In the genomic region with DNA sequence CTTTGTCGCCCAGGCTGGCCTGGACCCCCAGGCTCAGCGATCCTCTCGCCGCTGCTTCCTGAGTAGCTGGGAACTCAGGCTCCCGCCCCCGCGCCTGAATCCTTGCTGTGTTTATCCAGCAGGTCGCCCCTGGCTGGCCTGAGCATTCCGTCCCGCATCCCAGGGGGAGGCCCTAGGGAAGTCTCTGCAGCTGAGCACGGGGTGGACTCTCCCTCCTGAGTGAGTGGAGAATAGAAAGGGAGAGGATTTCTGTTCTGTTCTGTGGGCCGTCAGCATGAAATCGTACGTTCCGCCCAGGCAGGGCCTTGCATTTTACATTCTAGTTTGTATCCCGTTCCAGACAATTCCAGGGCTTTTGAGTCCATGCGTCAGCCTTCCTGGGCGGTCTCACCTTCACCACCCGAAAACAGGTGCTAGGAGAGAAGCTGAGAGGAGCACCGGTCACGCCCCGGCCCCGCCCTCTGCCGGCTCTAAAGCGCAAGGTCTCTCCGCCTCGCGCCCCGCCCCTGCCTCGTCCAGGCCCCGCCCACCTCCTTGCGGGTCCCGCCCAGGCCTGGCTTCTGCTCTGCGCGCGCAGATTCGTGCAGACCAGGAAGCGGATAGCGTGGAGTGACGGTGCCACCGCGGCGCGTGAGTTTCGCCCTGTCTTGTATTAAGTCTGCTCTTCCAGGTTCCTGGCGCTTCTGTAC, we compare ENCODE assay signal across 1 cellular context.
TF ChIP-seq lines count a peak whose summit lies in the region.

A gene (plus strand): TSS at position 586 of the 689 bp plus-strand sequence. CDS start 15,285 bp downstream, outside the sequence.

TF ChIP-seq in HepG2, 621 proteins besides CTCF, POLR2A, EP300 and RAD21 (continued from another document and continues in another):
- TF ChIP-seq, protein P1, sequence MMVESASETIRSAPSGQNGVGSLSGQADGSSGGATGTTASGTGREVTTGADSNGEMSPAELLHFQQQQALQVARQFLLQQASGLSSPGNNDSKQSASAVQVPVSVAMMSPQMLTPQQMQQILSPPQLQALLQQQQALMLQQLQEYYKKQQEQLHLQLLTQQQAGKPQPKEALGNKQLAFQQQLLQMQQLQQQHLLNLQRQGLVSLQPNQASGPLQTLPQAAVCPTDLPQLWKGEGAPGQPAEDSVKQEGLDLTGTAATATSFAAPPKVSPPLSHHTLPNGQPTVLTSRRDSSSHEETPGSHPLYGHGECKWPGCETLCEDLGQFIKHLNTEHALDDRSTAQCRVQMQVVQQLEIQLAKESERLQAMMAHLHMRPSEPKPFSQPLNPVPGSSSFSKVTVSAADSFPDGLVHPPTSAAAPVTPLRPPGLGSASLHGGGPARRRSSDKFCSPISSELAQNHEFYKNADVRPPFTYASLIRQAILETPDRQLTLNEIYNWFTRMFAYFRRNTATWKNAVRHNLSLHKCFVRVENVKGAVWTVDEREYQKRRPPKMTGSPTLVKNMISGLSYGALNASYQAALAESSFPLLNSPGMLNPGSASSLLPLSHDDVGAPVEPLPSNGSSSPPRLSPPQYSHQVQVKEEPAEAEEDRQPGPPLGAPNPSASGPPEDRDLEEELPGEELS (CRISPR knock-in tag; IDR thresholded peaks at IDR 0.05): peak; percentile 43
- TF ChIP-seq ZNF496 (CRISPR knock-in tag; IDR thresholded peaks at IDR 0.05; ENCODE audit: insufficient replicate concordance): no peak
- no peak for TF ChIP-seq NR2F1 (CRISPR knock-in tag; IDR thresholded peaks at IDR 0.05)
- TF ChIP-seq ZNF749 (CRISPR knock-in tag; IDR thresholded peaks at IDR 0.05; ENCODE audit: borderline replicate concordance): peak; percentile 37; the same call in 1 of the 2 replicates
- TF ChIP-seq, protein P2, sequence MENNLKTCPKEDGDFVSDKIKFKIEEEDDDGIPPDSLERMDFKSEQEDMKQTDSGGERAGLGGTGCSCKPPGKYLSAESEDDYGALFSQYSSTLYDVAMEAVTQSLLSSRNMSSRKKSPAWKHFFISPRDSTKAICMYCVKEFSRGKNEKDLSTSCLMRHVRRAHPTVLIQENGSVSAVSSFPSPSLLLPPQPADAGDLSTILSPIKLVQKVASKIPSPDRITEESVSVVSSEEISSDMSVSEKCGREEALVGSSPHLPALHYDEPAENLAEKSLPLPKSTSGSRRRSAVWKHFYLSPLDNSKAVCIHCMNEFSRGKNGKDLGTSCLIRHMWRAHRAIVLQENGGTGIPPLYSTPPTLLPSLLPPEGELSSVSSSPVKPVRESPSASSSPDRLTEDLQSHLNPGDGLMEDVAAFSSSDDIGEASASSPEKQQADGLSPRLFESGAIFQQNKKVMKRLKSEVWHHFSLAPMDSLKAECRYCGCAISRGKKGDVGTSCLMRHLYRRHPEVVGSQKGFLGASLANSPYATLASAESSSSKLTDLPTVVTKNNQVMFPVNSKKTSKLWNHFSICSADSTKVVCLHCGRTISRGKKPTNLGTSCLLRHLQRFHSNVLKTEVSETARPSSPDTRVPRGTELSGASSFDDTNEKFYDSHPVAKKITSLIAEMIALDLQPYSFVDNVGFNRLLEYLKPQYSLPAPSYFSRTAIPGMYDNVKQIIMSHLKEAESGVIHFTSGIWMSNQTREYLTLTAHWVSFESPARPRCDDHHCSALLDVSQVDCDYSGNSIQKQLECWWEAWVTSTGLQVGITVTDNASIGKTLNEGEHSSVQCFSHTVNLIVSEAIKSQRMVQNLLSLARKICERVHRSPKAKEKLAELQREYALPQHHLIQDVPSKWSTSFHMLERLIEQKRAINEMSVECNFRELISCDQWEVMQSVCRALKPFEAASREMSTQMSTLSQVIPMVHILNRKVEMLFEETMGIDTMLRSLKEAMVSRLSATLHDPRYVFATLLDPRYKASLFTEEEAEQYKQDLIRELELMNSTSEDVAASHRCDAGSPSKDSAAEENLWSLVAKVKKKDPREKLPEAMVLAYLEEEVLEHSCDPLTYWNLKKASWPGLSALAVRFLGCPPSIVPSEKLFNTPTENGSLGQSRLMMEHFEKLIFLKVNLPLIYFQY (CRISPR knock-in tag; IDR thresholded peaks at IDR 0.05; ENCODE audit: borderline replicate concordance): 0 out of 2 replicates have a peak, but pooled peaks have one; percentile 13
- TF ChIP-seq, protein P3, sequence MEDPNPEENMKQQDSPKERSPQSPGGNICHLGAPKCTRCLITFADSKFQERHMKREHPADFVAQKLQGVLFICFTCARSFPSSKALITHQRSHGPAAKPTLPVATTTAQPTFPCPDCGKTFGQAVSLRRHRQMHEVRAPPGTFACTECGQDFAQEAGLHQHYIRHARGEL (CRISPR knock-in tag; IDR thresholded peaks at IDR 0.05): no peak
- no peak for TF ChIP-seq ZNF746 (CRISPR knock-in tag; IDR thresholded peaks at IDR 0.05)
- TF ChIP-seq ZNF75D (CRISPR knock-in tag; IDR thresholded peaks at IDR 0.05; ENCODE audit: borderline replicate concordance): no peak
- TF ChIP-seq ZNF776 (CRISPR knock-in tag; IDR thresholded peaks at IDR 0.05): 0 out of 2 replicates have a peak, but pooled peaks have one; percentile 42
- TF ChIP-seq ZNF33B (CRISPR knock-in tag; IDR thresholded peaks at IDR 0.05): no peak
- TF ChIP-seq ZNF605 (CRISPR knock-in tag; IDR thresholded peaks at IDR 0.05): no peak
- no peak for TF ChIP-seq KLF12 (CRISPR knock-in tag; IDR thresholded peaks at IDR 0.05; ENCODE audit: borderline replicate concordance)
- TF ChIP-seq, protein P4, sequence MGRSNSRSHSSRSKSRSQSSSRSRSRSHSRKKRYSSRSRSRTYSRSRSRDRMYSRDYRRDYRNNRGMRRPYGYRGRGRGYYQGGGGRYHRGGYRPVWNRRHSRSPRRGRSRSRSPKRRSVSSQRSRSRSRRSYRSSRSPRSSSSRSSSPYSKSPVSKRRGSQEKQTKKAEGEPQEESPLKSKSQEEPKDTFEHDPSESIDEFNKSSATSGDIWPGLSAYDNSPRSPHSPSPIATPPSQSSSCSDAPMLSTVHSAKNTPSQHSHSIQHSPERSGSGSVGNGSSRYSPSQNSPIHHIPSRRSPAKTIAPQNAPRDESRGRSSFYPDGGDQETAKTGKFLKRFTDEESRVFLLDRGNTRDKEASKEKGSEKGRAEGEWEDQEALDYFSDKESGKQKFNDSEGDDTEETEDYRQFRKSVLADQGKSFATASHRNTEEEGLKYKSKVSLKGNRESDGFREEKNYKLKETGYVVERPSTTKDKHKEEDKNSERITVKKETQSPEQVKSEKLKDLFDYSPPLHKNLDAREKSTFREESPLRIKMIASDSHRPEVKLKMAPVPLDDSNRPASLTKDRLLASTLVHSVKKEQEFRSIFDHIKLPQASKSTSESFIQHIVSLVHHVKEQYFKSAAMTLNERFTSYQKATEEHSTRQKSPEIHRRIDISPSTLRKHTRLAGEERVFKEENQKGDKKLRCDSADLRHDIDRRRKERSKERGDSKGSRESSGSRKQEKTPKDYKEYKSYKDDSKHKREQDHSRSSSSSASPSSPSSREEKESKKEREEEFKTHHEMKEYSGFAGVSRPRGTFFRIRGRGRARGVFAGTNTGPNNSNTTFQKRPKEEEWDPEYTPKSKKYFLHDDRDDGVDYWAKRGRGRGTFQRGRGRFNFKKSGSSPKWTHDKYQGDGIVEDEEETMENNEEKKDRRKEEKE (IDR thresholded peaks at IDR 0.05): no peak
- TF ChIP-seq, protein P5, sequence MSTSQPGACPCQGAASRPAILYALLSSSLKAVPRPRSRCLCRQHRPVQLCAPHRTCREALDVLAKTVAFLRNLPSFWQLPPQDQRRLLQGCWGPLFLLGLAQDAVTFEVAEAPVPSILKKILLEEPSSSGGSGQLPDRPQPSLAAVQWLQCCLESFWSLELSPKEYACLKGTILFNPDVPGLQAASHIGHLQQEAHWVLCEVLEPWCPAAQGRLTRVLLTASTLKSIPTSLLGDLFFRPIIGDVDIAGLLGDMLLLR (CRISPR knock-in tag; IDR thresholded peaks at IDR 0.05): peak; percentile 41; the same call in 1 of the 2 replicates
- no peak for TF ChIP-seq ZNF629 (CRISPR knock-in tag; conservative IDR thresholded peaks at IDR 0.05)
- TF ChIP-seq THAP11 (CRISPR knock-in tag; IDR thresholded peaks at IDR 0.05): peak; percentile 25; the same call in 1 of the 2 replicates
- TF ChIP-seq TBX2 (CRISPR knock-in tag; IDR thresholded peaks at IDR 0.05; ENCODE audit: borderline replicate concordance): peak; percentile 54; the same call in 1 of the 2 replicates
- TF ChIP-seq PAWR (CRISPR knock-in tag; IDR thresholded peaks at IDR 0.05; ENCODE audit: borderline replicate concordance): no peak
- TF ChIP-seq HNRNPLL (IDR thresholded peaks at IDR 0.05; ENCODE audit: low read depth, low read length, poor library complexity, severe bottlenecking): peak; percentile 70
- TF ChIP-seq PHF5A (CRISPR knock-in tag; IDR thresholded peaks at IDR 0.05; ENCODE audit: low read depth, unreplicated experiment): no peak
- peak; percentile 47; the same call in 1 of the 2 replicates for TF ChIP-seq ZNF350 (CRISPR knock-in tag; IDR thresholded peaks at IDR 0.05; ENCODE audit: borderline replicate concordance, low read depth)
- TF ChIP-seq PPARG (CRISPR knock-in tag; conservative IDR thresholded peaks at IDR 0.05): 0 out of 2 replicates have a peak, but pooled peaks have one; percentile 29
- TF ChIP-seq YEATS2 (CRISPR knock-in tag; IDR thresholded peaks at IDR 0.05; ENCODE audit: borderline replicate concordance): no peak
- TF ChIP-seq MAZ (IDR thresholded peaks at IDR 0.05; ENCODE audit: borderline replicate concordance, low read depth, low read length): 0 out of 2 replicates have a peak, but pooled peaks have one; percentile 47
- TF ChIP-seq MAZ (CRISPR knock-in tag; IDR thresholded peaks at IDR 0.05; ENCODE audit: low read depth): no peak
- TF ChIP-seq, protein P6, sequence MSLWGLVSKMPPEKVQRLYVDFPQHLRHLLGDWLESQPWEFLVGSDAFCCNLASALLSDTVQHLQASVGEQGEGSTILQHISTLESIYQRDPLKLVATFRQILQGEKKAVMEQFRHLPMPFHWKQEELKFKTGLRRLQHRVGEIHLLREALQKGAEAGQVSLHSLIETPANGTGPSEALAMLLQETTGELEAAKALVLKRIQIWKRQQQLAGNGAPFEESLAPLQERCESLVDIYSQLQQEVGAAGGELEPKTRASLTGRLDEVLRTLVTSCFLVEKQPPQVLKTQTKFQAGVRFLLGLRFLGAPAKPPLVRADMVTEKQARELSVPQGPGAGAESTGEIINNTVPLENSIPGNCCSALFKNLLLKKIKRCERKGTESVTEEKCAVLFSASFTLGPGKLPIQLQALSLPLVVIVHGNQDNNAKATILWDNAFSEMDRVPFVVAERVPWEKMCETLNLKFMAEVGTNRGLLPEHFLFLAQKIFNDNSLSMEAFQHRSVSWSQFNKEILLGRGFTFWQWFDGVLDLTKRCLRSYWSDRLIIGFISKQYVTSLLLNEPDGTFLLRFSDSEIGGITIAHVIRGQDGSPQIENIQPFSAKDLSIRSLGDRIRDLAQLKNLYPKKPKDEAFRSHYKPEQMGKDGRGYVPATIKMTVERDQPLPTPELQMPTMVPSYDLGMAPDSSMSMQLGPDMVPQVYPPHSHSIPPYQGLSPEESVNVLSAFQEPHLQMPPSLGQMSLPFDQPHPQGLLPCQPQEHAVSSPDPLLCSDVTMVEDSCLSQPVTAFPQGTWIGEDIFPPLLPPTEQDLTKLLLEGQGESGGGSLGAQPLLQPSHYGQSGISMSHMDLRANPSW (CRISPR knock-in tag; IDR thresholded peaks at IDR 0.05; ENCODE audit: borderline replicate concordance): peak; percentile 27; the same call in 1 of the 2 replicates
- TF ChIP-seq SIN3B (IDR thresholded peaks at IDR 0.05; ENCODE audit: low read length): no peak
- TF ChIP-seq DNMT3B (CRISPR knock-in tag; conservative IDR thresholded peaks at IDR 0.05): no peak
- TF ChIP-seq, protein P7, sequence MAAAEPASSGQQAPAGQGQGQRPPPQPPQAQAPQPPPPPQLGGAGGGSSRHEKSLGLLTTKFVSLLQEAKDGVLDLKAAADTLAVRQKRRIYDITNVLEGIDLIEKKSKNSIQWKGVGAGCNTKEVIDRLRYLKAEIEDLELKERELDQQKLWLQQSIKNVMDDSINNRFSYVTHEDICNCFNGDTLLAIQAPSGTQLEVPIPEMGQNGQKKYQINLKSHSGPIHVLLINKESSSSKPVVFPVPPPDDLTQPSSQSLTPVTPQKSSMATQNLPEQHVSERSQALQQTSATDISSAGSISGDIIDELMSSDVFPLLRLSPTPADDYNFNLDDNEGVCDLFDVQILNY (CRISPR knock-in tag; conservative IDR thresholded peaks at IDR 0.05): no peak
- TF ChIP-seq, protein P8, sequence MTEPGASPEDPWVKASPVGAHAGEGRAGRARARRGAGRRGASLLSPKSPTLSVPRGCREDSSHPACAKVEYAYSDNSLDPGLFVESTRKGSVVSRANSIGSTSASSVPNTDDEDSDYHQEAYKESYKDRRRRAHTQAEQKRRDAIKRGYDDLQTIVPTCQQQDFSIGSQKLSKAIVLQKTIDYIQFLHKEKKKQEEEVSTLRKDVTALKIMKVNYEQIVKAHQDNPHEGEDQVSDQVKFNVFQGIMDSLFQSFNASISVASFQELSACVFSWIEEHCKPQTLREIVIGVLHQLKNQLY (CRISPR knock-in tag; IDR thresholded peaks at IDR 0.05): no peak
- no peak for TF ChIP-seq HES4 (CRISPR knock-in tag; IDR thresholded peaks at IDR 0.05; ENCODE audit: borderline replicate concordance)
- TF ChIP-seq ZNF263 (CRISPR knock-in tag; IDR thresholded peaks at IDR 0.05): peak; percentile 84
- TF ChIP-seq ZNF260 (CRISPR knock-in tag; IDR thresholded peaks at IDR 0.05; ENCODE audit: borderline replicate concordance, low read depth): no peak
- no peak for TF ChIP-seq ZMAT3 (CRISPR knock-in tag; conservative IDR thresholded peaks at IDR 0.05)
- no peak for TF ChIP-seq ZFP1 (CRISPR knock-in tag; IDR thresholded peaks at IDR 0.05)
- peak; percentile 57 for TF ChIP-seq ZMYM4 (CRISPR knock-in tag; IDR thresholded peaks at IDR 0.05)
- TF ChIP-seq, protein P9, sequence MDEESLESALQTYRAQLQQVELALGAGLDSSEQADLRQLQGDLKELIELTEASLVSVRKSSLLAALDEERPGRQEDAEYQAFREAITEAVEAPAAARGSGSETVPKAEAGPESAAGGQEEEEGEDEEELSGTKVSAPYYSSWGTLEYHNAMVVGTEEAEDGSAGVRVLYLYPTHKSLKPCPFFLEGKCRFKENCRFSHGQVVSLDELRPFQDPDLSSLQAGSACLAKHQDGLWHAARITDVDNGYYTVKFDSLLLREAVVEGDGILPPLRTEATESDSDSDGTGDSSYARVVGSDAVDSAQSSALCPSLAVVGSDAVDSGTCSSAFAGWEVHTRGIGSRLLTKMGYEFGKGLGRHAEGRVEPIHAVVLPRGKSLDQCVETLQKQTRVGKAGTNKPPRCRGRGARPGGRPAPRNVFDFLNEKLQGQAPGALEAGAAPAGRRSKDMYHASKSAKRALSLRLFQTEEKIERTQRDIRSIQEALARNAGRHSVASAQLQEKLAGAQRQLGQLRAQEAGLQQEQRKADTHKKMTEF (CRISPR knock-in tag; IDR thresholded peaks at IDR 0.05): no peak
- TF ChIP-seq MXI1 (IDR thresholded peaks at IDR 0.05; ENCODE audit: borderline replicate concordance, low read depth, low read length): peak; percentile 55; the same call in 1 of the 3 replicates
- peak; percentile 74 for TF ChIP-seq ZEB1 (IDR thresholded peaks at IDR 0.05; ENCODE audit: insufficient replicate concordance, low read depth)
- peak; percentile 54 for TF ChIP-seq ZFY (CRISPR knock-in tag; IDR thresholded peaks at IDR 0.05)
- no peak; the same call in 1 of the 2 replicates for TF ChIP-seq RXRB (CRISPR knock-in tag; IDR thresholded peaks at IDR 0.05; ENCODE audit: borderline replicate concordance)
- TF ChIP-seq ATF7 (IDR thresholded peaks at IDR 0.05): no peak
- no peak for TF ChIP-seq ATF7 (CRISPR knock-in tag; IDR thresholded peaks at IDR 0.05)
- TF ChIP-seq SMAD1 (CRISPR knock-in tag; IDR thresholded peaks at IDR 0.05; ENCODE audit: borderline replicate concordance, low read depth): no peak
- TF ChIP-seq ZNF205 (CRISPR knock-in tag; IDR thresholded peaks at IDR 0.05): no peak
